8 cellular contexts compared by ENCODE assay signal in the genomic region with DNA sequence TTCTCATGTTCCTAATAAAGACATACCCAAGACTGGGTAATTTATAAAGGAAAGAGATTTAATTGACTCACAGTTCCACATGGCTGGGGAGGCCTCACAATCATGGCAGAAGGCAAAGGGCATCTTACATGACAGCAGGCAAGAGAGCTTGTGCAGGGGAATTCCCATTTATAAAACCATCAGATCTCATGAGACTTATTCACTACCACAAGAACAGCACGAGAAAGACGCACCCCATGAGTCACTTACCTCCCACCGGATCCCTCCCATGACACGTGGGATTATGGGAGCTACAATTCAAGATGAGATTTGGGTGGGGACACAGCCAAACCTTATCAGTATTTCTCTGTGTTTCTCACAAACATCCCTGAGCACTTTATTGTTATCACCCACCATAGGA.
DNase-seq lines count a peak whose midpoint lies in the region; ATAC-seq and TF ChIP-seq lines count a peak whose summit lies in the region.
"Not testable (repeated sequence)": the region's sequence is repeated elsewhere in the genome, so short reads cannot be mapped to it uniquely, and the experiment has no call there.

No MANE protein-coding gene starts in this region.

- not testable (repeated sequence) for H3K4me3 ChIP-seq in GM12865 (ENCODE audit: low read depth, low read length); epithelial cell of esophagus (ENCODE audit: low read length); left ventricle myocardium inferior; osteoblast (ENCODE audit: insufficient read depth, low read length); tibial artery

- not testable (repeated sequence) for H4K20me1 ChIP-seq in osteoblast (ENCODE audit: insufficient read depth, low read length)

- peaks cover 14% of the 10 kb centered on the region for H3K9me3 ChIP-seq in left ventricle myocardium inferior (replicated peaks)
- not testable (repeated sequence) for H3K9me3 ChIP-seq in osteoblast (ENCODE audit: low read depth, low read length); tibial artery

- intact Hi-C loops in left ventricle myocardium inferior (cut with micrococcal nuclease), result not testable (repeated sequence)
- intact Hi-C loops in tibial artery (cut with DNase I; ENCODE audit: low total_unique reads), result loop anchor here (10.0 kb wide), 1 partner anchor 67 kb away; no protein-coding TSS in a partner anchor

- not testable (repeated sequence) for TF ChIP-seq CTCF in GM12865 (IDR thresholded peaks at IDR 0.05; ENCODE audit: insufficient read depth, low read depth, low read length, missing control alignments); epithelial cell of esophagus (IDR thresholded peaks at IDR 0.05; ENCODE audit: insufficient read depth, low read depth, low read length, missing control alignments); left ventricle myocardium inferior (IDR thresholded peaks at IDR 0.05; ENCODE audit: borderline replicate concordance); osteoblast (IDR thresholded peaks at IDR 0.05; ENCODE audit: extremely low read depth, low read depth, low read length); tibial artery (IDR thresholded peaks at IDR 0.05)

- H3K4me1 ChIP-seq in left ventricle myocardium inferior, result peaks cover 76% of the 10 kb centered on the region
- H3K4me1 ChIP-seq in osteoblast (ENCODE audit: insufficient read depth, low read length), result peaks cover 46% of the 10 kb centered on the region
- peaks cover 0 to 69% (median 35%) of the 10 kb centered on the region in 4 donors for H3K4me1 ChIP-seq in tibial artery

- not testable (repeated sequence) for H3K27me3 ChIP-seq in left ventricle myocardium inferior (ENCODE audit: low read depth); osteoblast (ENCODE audit: insufficient read depth, low read length); tibial artery

- H3K4me2 ChIP-seq in osteoblast (ENCODE audit: insufficient read depth, low read length), result not testable (repeated sequence)

- H2AFZ ChIP-seq in osteoblast (ENCODE audit: low read length), result not testable (repeated sequence)

- not testable (repeated sequence) for H3K79me2 ChIP-seq in osteoblast (ENCODE audit: insufficient read depth, low read length)

- H3K36me3 ChIP-seq in left ventricle myocardium inferior; osteoblast (ENCODE audit: insufficient read depth, low read length); tibial artery: not testable (repeated sequence)

- peak; percentile 21 for DNase-seq in GM12865 (ENCODE audit: low read depth)
- DNase-seq in RPMI7951 (ENCODE audit: low read depth), result peak; percentile 79
- peak; percentile 66 for DNase-seq in amniotic epithelial cell (ENCODE audit: low read depth)
- DNase-seq in epithelial cell of esophagus (ENCODE audit: low read depth), result peak; percentile 81
- not testable (repeated sequence) for DNase-seq in left ventricle myocardium inferior; osteoblast (ENCODE audit: insufficient read length, low spot score, missing footprints); tibial artery

- peak; percentile 55 for ATAC-seq in HG02884 (IDR thresholded peaks at IDR 0.05; ENCODE audit: unreplicated experiment)

- peak overlapping the region; percentile 85 for H3K27ac ChIP-seq in left ventricle myocardium inferior (replicated peaks)
- H3K27ac ChIP-seq in osteoblast (ENCODE audit: low read depth, low read length), result peak overlapping the region; percentile 91
- H3K27ac ChIP-seq in tibial artery, result peak overlapping the region; percentile 84 to 89
